ENCODE assay signal across 16 cellular contexts in genomic region chr2:84999467-85000064, GRCh38. TPM values are rescaled to one million over a fixed set of nuclear protein-coding genes. Genes with fewer than 3 reads are reported as not detected.
DNase-seq lines count a peak whose midpoint lies in the region; ATAC-seq and TF ChIP-seq lines count a peak whose summit lies in the region.
"Had no signal": no experiment of that assay in that cellular context is flagged by ENCODE, and none has a peak within 500 bp of the region (broad histone marks: within the 10 kb centered on the region; RNA-seq: fewer than 3 reads in every experiment).

No MANE protein-coding gene starts in this region.

- CTCF ChIA-PET in CD4-positive, alpha-beta T cell (lab: Charles Lee) = interaction anchor here (0.9 kb wide), 1 partner anchor 15 kb away, joined by 3 read pairs; no protein-coding TSS in a partner anchor
- CTCF ChIA-PET in WTC11 (lab: Charles Lee) = interaction anchor here (0.9 to 1.9 kb wide), 2 partner anchors 16 to 73 kb away, joined by 6 to 7 read pairs; no protein-coding TSS in a partner anchor

- no peak overlapping the region for H3K4me3 Mint-ChIP-seq in CD4-positive, alpha-beta T cell
- H3K4me3 Mint-ChIP-seq in activated naive CD8-positive, alpha-beta T cell treated with anti-CD3 and anti-CD28 coated beads for 36 hours = peak overlapping the region; percentile 55
- no peak overlapping the region for H3K4me3 Mint-ChIP-seq in WTC11
- H3K4me3 Mint-ChIP-seq: CD8-positive, alpha-beta T cell had no signal

- H3K27ac Mint-ChIP-seq in CD4-positive, alpha-beta T cell = peak overlapping the region; percentile 48
- peak overlapping the region; percentile 97 for H3K27ac Mint-ChIP-seq in activated naive CD8-positive, alpha-beta T cell treated with anti-CD3 and anti-CD28 coated beads for 36 hours
- no peak overlapping the region; the same call in 1 of the 2 replicates for H3K27ac Mint-ChIP-seq in WTC11

- POLR2A ChIA-PET in CD4-positive, alpha-beta T cell (lab: Charles Lee) = interaction anchor here (0.9 to 1.3 kb wide), 2 partner anchors 53 to 94 kb away, joined by 3 to 4 read pairs; partner anchors contain the start of gene TMSB10
- POLR2A ChIA-PET in WTC11 (lab: Charles Lee) = no interaction called here

- no peaks in the 10 kb centered on the region for H3K27me3 ChIP-seq in CD4-positive, alpha-beta T cell (ENCODE audit: control insufficient read depth, insufficient read depth, low read length)
- H3K27me3 ChIP-seq: esophagus muscularis mucosa, MG63 had no signal

- no peak overlapping the region for H3K27ac ChIP-seq in CD4-positive, alpha-beta T cell (ENCODE audit: low read depth, low read length)
- H3K27ac ChIP-seq: esophagus muscularis mucosa, HL-60 had no signal

- H3K9me3 ChIP-seq in CD4-positive, alpha-beta T cell (ENCODE audit: control insufficient read depth, low read length) = no peaks in the 10 kb centered on the region
- H3K9me3 ChIP-seq: esophagus muscularis mucosa, MG63 had no signal

- H3K4me1 Mint-ChIP-seq in CD4-positive, alpha-beta T cell (ENCODE audit: low read depth) = peaks cover 68% of the 10 kb centered on the region
- peaks cover 71% of the 10 kb centered on the region for H3K4me1 Mint-ChIP-seq in activated naive CD8-positive, alpha-beta T cell treated with anti-CD3 and anti-CD28 coated beads for 36 hours
- peaks cover 10% of the 10 kb centered on the region for H3K4me1 Mint-ChIP-seq in WTC11

- no peaks in the 10 kb centered on the region for H3K27me3 Mint-ChIP-seq in CD4-positive, alpha-beta T cell
- H3K27me3 Mint-ChIP-seq in activated naive CD8-positive, alpha-beta T cell treated with anti-CD3 and anti-CD28 coated beads for 36 hours = no peaks in the 10 kb centered on the region
- H3K27me3 Mint-ChIP-seq in WTC11 (ENCODE audit: low read depth) = no peaks in the 10 kb centered on the region

- no peaks in the 10 kb centered on the region for H3K9me3 Mint-ChIP-seq in CD4-positive, alpha-beta T cell
- H3K9me3 Mint-ChIP-seq in activated naive CD8-positive, alpha-beta T cell treated with anti-CD3 and anti-CD28 coated beads for 36 hours = peaks cover 6% of the 10 kb centered on the region
- 0 out of 2 replicates have a peak, but pooled peaks cover 5% of the 10 kb centered on the region for H3K9me3 Mint-ChIP-seq in WTC11
- H3K9me3 Mint-ChIP-seq: CD8-positive, alpha-beta T cell had no signal

- intact Hi-C loops in CD4-positive, alpha-beta T cell (cut with DNase I, micrococcal nuclease) = no loop called here

- TF ChIP-seq CTCF in CD4-positive, alpha-beta T cell (IDR thresholded peaks at IDR 0.05) = no peak
- TF ChIP-seq CTCF in WTC11 (IDR thresholded peaks at IDR 0.05) = no peak

- no peak for ATAC-seq in CD4-positive, alpha-beta T cell (ENCODE audit: poor library complexity)
- ATAC-seq in GM18511 (IDR thresholded peaks at IDR 0.05; ENCODE audit: unreplicated experiment) = peak; percentile 69
- ATAC-seq in HG02884 (IDR thresholded peaks at IDR 0.05; ENCODE audit: unreplicated experiment) = peak; percentile 51
- no peak for ATAC-seq in HG02588 (IDR thresholded peaks at IDR 0.05; ENCODE audit: unreplicated experiment)
- no peak for ATAC-seq in WTC11
- ATAC-seq in HG03045 (IDR thresholded peaks at IDR 0.05; ENCODE audit: unreplicated experiment) = no peak
- ATAC-seq: CD8-positive, alpha-beta T cell had no signal

- no peak for DNase-seq in CD4-positive, alpha-beta T cell
- no peak for DNase-seq in activated naive CD8-positive, alpha-beta T cell treated with anti-CD3 and anti-CD28 coated beads for 36 hours
- no peak for DNase-seq in WTC11 (ENCODE audit: low spot score)
- no peak for DNase-seq in islet precursor cell
- DNase-seq: CD8-positive, alpha-beta T cell; hypothalamus; mesenchymal stem cell; MG63; NCI-H345; stimulated activated CD4-positive, alpha-beta T cell treated with anti-CD3 and anti-CD28 coated beads, Interleukin-4, amount 100 ng/mL, for 24 hours had no signal

- H3K36me3 Mint-ChIP-seq in CD4-positive, alpha-beta T cell (ENCODE audit: low read depth) = peaks cover 21% of the 10 kb centered on the region
- peaks cover 53% of the 10 kb centered on the region for H3K36me3 Mint-ChIP-seq in activated naive CD8-positive, alpha-beta T cell treated with anti-CD3 and anti-CD28 coated beads for 36 hours
- H3K36me3 Mint-ChIP-seq in WTC11 = peaks cover 12% of the 10 kb centered on the region

TF ChIP-seq in WTC11, 78 proteins besides CTCF, POLR2A, EP300 and RAD21 (continues in another document):
- TF ChIP-seq, protein P1, sequence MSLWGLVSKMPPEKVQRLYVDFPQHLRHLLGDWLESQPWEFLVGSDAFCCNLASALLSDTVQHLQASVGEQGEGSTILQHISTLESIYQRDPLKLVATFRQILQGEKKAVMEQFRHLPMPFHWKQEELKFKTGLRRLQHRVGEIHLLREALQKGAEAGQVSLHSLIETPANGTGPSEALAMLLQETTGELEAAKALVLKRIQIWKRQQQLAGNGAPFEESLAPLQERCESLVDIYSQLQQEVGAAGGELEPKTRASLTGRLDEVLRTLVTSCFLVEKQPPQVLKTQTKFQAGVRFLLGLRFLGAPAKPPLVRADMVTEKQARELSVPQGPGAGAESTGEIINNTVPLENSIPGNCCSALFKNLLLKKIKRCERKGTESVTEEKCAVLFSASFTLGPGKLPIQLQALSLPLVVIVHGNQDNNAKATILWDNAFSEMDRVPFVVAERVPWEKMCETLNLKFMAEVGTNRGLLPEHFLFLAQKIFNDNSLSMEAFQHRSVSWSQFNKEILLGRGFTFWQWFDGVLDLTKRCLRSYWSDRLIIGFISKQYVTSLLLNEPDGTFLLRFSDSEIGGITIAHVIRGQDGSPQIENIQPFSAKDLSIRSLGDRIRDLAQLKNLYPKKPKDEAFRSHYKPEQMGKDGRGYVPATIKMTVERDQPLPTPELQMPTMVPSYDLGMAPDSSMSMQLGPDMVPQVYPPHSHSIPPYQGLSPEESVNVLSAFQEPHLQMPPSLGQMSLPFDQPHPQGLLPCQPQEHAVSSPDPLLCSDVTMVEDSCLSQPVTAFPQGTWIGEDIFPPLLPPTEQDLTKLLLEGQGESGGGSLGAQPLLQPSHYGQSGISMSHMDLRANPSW (CRISPR knock-in tag; conservative IDR thresholded peaks at IDR 0.05; ENCODE audit: low read depth) = no peak
- TF ChIP-seq CREM (CRISPR knock-in tag; IDR thresholded peaks at IDR 0.05) (no peak), ZNF396 (CRISPR knock-in tag; IDR thresholded peaks at IDR 0.05; ENCODE audit: borderline replicate concordance) (no peak), ZNF232 (CRISPR knock-in tag; IDR thresholded peaks at IDR 0.05) (no peak), NFE2L1 (CRISPR knock-in tag; IDR thresholded peaks at IDR 0.05) (no peak), TEAD1 (CRISPR knock-in tag; IDR thresholded peaks at IDR 0.05) (no peak), FOXK1 (CRISPR knock-in tag; IDR thresholded peaks at IDR 0.05) (no peak), ZNF416 (CRISPR knock-in tag; IDR thresholded peaks at IDR 0.05) (no peak), PRDM15 (CRISPR knock-in tag; IDR thresholded peaks at IDR 0.05) (no peak)
- TF ChIP-seq, protein P2, sequence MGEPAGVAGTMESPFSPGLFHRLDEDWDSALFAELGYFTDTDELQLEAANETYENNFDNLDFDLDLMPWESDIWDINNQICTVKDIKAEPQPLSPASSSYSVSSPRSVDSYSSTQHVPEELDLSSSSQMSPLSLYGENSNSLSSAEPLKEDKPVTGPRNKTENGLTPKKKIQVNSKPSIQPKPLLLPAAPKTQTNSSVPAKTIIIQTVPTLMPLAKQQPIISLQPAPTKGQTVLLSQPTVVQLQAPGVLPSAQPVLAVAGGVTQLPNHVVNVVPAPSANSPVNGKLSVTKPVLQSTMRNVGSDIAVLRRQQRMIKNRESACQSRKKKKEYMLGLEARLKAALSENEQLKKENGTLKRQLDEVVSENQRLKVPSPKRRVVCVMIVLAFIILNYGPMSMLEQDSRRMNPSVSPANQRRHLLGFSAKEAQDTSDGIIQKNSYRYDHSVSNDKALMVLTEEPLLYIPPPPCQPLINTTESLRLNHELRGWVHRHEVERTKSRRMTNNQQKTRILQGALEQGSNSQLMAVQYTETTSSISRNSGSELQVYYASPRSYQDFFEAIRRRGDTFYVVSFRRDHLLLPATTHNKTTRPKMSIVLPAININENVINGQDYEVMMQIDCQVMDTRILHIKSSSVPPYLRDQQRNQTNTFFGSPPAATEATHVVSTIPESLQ (CRISPR knock-in tag; IDR thresholded peaks at IDR 0.05) = no peak
- TF ChIP-seq, protein P3, sequence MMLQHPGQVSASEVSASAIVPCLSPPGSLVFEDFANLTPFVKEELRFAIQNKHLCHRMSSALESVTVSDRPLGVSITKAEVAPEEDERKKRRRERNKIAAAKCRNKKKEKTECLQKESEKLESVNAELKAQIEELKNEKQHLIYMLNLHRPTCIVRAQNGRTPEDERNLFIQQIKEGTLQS (CRISPR knock-in tag; conservative IDR thresholded peaks at IDR 0.05) = no peak

RNA-seq across cellular contexts. Expression of gene KCMF1, which starts 28.6 kb away (rescaled TPM):
- total RNA-seq in CD4-positive, alpha-beta T cell = 10 to 100 TPM; 72.4 to 78.0 TPM
- 100 to 1,000 TPM; 101 to 111 TPM for total RNA-seq in activated naive CD8-positive, alpha-beta T cell treated with anti-CD3 and anti-CD28 coated beads for 36 hours
- total RNA-seq in WTC11 (2021) = 114 to 118 TPM (median 117 TPM) in 3 replicates

Comparison
In these comparisons a context has a peak if more than half of its experiments do, and no peak if none do; other contexts are left out.
1. ATAC-seq: peak in GM18511 (single experiment) and HG02884 (single experiment); none in CD4-positive, alpha-beta T cell (single experiment), HG02588 (single experiment), WTC11 (single experiment) and HG03045 (single experiment).